12 cellular contexts compared by ENCODE assay signal in the genomic region with DNA sequence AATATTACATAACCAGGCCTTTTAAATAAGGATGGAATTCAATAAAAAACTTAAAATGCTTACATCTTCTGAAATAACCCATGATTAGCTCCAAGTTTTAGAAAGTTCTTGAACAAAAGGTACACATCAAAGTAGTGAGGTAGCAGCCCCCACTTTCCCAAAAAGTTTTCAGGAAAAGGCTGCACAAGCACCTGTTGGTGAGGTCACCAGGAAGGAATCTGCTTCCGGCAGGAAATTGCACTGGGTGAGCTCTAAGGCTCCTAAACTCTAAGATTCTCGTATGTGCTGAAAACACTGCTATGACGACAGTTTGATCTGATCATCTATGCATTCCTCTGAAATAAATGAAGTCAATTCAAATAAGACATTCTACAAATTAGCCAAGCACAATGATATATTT. TPM values are rescaled to one million over a fixed set of nuclear protein-coding genes. Genes with fewer than 3 reads are reported as not detected.
DNase-seq lines count a peak whose midpoint lies in the region; ATAC-seq, FAIRE-seq and TF ChIP-seq lines count a peak whose summit lies in the region.
"Had no signal": no experiment of that assay in that cellular context is flagged by ENCODE, and none has a peak within 500 bp of the region (broad histone marks: within the 10 kb centered on the region; RNA-seq: fewer than 3 reads in every experiment).

No MANE protein-coding gene starts in this region.

- peak; percentile 95 for FAIRE-seq in keratinocyte (lab: Jason Lieb, UNC)
- FAIRE-seq: A204.1 had no signal

- intact Hi-C loops in MCF 10A (cut with micrococcal nuclease) (no loop called here), breast epithelium (cut with DNase I; ENCODE audit: low total_unique reads) (no loop called here), spleen (cut with DNase I; ENCODE audit: low total_unique reads) (no loop called here)

- H3K9me3 ChIP-seq in breast epithelium (no peaks in the 10 kb centered on the region), keratinocyte (ENCODE audit: control insufficient read depth, low read depth, low read length) (no peaks in the 10 kb centered on the region), spleen (no peaks in the 10 kb centered on the region)
- H3K9me3 ChIP-seq: upper lobe of left lung had no signal

- WGBS in spleen, 5 donors: 42 to 66% (median 59%) methylated on average over 3 of the region's 3 CpGs

- peak overlapping the region; percentile 66 for H3K27ac Mint-ChIP-seq in MCF 10A (ENCODE audit: low read depth, unreplicated experiment)
- H3K27ac Mint-ChIP-seq: natural killer cell treated with Interleukin-12 subunit alpha and Interleukin-12 subunit beta and Interleukin-15 and Interleukin-18, amount 100 ng/mL, for 72 hours had no signal

- POLR2A ChIA-PET in MCF 10A (lab: Yijun Ruan, JAX): interaction anchor here (0.9 to 2.0 kb wide), 6 partner anchors 14 to 210 kb away, joined by 3 to 11 read pairs (median 6); no protein-coding TSS in a partner anchor

- H3K4me2 ChIP-seq in keratinocyte (ENCODE audit: control insufficient read depth, extremely low read depth, insufficient read depth, low read depth, low read length): peak overlapping the region; percentile 69

- no peaks in the 10 kb centered on the region for H4K20me1 ChIP-seq in keratinocyte (ENCODE audit: control insufficient read depth, extremely low read depth, insufficient read depth, low read length)

- H3K9me3 Mint-ChIP-seq in MCF 10A (ENCODE audit: unreplicated experiment): no peaks in the 10 kb centered on the region
- H3K9me3 Mint-ChIP-seq: natural killer cell treated with Interleukin-12 subunit alpha and Interleukin-12 subunit beta and Interleukin-15 and Interleukin-18, amount 100 ng/mL, for 72 hours had no signal

- H3K27me3 Mint-ChIP-seq in MCF 10A (ENCODE audit: insufficient read depth, unreplicated experiment): no peaks in the 10 kb centered on the region
- H3K27me3 Mint-ChIP-seq: natural killer cell treated with Interleukin-12 subunit alpha and Interleukin-12 subunit beta and Interleukin-15 and Interleukin-18, amount 100 ng/mL, for 72 hours had no signal

- H3K79me2 ChIP-seq in keratinocyte (ENCODE audit: control insufficient read depth, insufficient read depth, low read length): no peaks in the 10 kb centered on the region

- no peaks in the 10 kb centered on the region for H3K9me1 ChIP-seq in keratinocyte (ENCODE audit: control insufficient read depth, extremely low read depth, insufficient read depth, low read length)

- no peaks in the 10 kb centered on the region for H3K4me1 ChIP-seq in breast epithelium
- H3K4me1 ChIP-seq in keratinocyte (ENCODE audit: control insufficient read depth, extremely low read depth, insufficient read depth, low read length): peaks cover 28% of the 10 kb centered on the region
- H3K4me1 ChIP-seq in spleen: peaks cover 0 to 6% (median 2%) of the 10 kb centered on the region in 6 donors

- no peak overlapping the region for H2AFZ ChIP-seq in keratinocyte (ENCODE audit: control insufficient read depth, low read length)

- CTCF ChIA-PET in MCF 10A (lab: Yijun Ruan, JAX): interaction anchor here (0.6 to 1.3 kb wide), 4 partner anchors 30 to 80 kb away, joined by 3 to 4 read pairs (median 3); no protein-coding TSS in a partner anchor

- TF ChIP-seq POLR2A in breast epithelium (IDR thresholded peaks at IDR 0.05): no peak
- no peak for TF ChIP-seq POLR2A in spleen (IDR thresholded peaks at IDR 0.05)

- H3K4me3 Mint-ChIP-seq in MCF 10A (ENCODE audit: unreplicated experiment): peak overlapping the region; percentile 47
- H3K4me3 Mint-ChIP-seq: natural killer cell treated with Interleukin-12 subunit alpha and Interleukin-12 subunit beta and Interleukin-15 and Interleukin-18, amount 100 ng/mL, for 72 hours had no signal

- H3K27ac ChIP-seq in breast epithelium: no peak overlapping the region
- H3K27ac ChIP-seq in brain microvascular endothelial cell: peak overlapping the region; percentile 75
- H3K27ac ChIP-seq in keratinocyte (ENCODE audit: control insufficient read depth, insufficient read depth, low read length): peak overlapping the region; percentile 82
- peak overlapping the region in 6 of 8 donors; percentile 27 to 57 (median 34) for H3K27ac ChIP-seq in spleen
- H3K27ac ChIP-seq: upper lobe of left lung had no signal

- H3K36me3 Mint-ChIP-seq in MCF 10A (ENCODE audit: insufficient read depth, unreplicated experiment): peaks cover 4% of the 10 kb centered on the region
- H3K36me3 Mint-ChIP-seq: natural killer cell treated with Interleukin-12 subunit alpha and Interleukin-12 subunit beta and Interleukin-15 and Interleukin-18, amount 100 ng/mL, for 72 hours had no signal

- H3K36me3 ChIP-seq in breast epithelium (no peaks in the 10 kb centered on the region), brain microvascular endothelial cell (replicated peaks) (no peaks in the 10 kb centered on the region), keratinocyte (ENCODE audit: control insufficient read depth in 2 of 2, extremely low read depth in 1 of 2, insufficient read depth in 2 of 2, low read length in 2 of 2) (no peaks in the 10 kb centered on the region), spleen (peaks cover 0 to 8% (median 0%) of the 10 kb centered on the region in 6 donors)
- H3K36me3 ChIP-seq: upper lobe of left lung had no signal

- H3K4me3 ChIP-seq in breast epithelium (no peak overlapping the region), brain microvascular endothelial cell (ENCODE audit: low read depth, low read length) (no peak overlapping the region), keratinocyte (ENCODE audit: control insufficient read depth in 2 of 3, extremely low read depth in 1 of 3, insufficient read depth in 2 of 3, low read depth in 1 of 3, low read length in 3 of 3) (peak overlapping the region in 1 of 3 experiments; percentile 23), spleen (no peak overlapping the region)
- H3K4me3 ChIP-seq: upper lobe of left lung had no signal

- peaks cover 26% of the 10 kb centered on the region for H3K4me1 Mint-ChIP-seq in MCF 10A (ENCODE audit: insufficient read depth, unreplicated experiment)

- TF ChIP-seq CTCF in MCF 10A (IDR thresholded peaks at IDR 0.05; ENCODE audit: unreplicated experiment) (no peak), breast epithelium (IDR thresholded peaks at IDR 0.05) (no peak), brain microvascular endothelial cell (IDR thresholded peaks at IDR 0.05; ENCODE audit: low read depth, low read length, missing control alignments) (no peak), keratinocyte (optimal IDR thresholded peaks at IDR 0.05 in 1 of 3, IDR thresholded peaks at IDR 0.05 in 1 of 3, conservative IDR thresholded peaks at IDR 0.05 in 1 of 3; ENCODE audit: extremely low read depth in 1 of 3, insufficient read depth in 2 of 3, low read length in 3 of 3) (no peak), spleen (IDR thresholded peaks at IDR 0.05 in 8 of 11, conservative IDR thresholded peaks at IDR 0.05 in 3 of 11) (no peak)

- peak overlapping the region; percentile 51 for H3K9ac ChIP-seq in keratinocyte (ENCODE audit: control insufficient read depth, extremely low read depth, insufficient read depth, low read length)

- in situ Hi-C loops in brain microvascular endothelial cell (cut with HindIII; ENCODE audit: low pct_ligation_motif_present, low sequenced_read_pairs): no loop called here

- dilution Hi-C loops in keratinocyte (cut with MboI; ENCODE audit: extremely low pct_ligation_motif_present, low sequenced_read_pairs): no loop called here

- DNase-seq in MCF 10A (ENCODE audit: unreplicated experiment) (peak; percentile 58), breast epithelium (ENCODE audit: low spot score in 2 of 2) (no peak), brain microvascular endothelial cell (no peak), keratinocyte (ENCODE audit: low read depth, low spot score) (peak; percentile 42), spleen (no peak), GM19238 (ENCODE audit: insufficient read length, low spot score) (no peak)
- DNase-seq: activated CD4-positive, CD25-positive, alpha-beta regulatory T cell; upper lobe of left lung had no signal

- H3K27me3 ChIP-seq in breast epithelium (no peaks in the 10 kb centered on the region), brain microvascular endothelial cell (replicated peaks) (no peaks in the 10 kb centered on the region), keratinocyte (ENCODE audit: control insufficient read depth, extremely low read depth, insufficient read depth, low read length) (no peaks in the 10 kb centered on the region), spleen (replicated peaks in 1 of 7) (no peaks in the 10 kb centered on the region)
- H3K27me3 ChIP-seq: upper lobe of left lung had no signal

- ATAC-seq in GM19351 (IDR thresholded peaks at IDR 0.05; ENCODE audit: unreplicated experiment) (no peak), GM19452 (IDR thresholded peaks at IDR 0.05; ENCODE audit: unreplicated experiment) (no peak)
- ATAC-seq: natural killer cell treated with Interleukin-12 subunit alpha and Interleukin-12 subunit beta and Interleukin-15 and Interleukin-18, amount 100 ng/mL, for 72 hours had no signal

- no TSS peak for BruUV-seq in MCF 10A (replicated peaks; lab: Mats Ljungman, UMichigan)

RNA-seq across cellular contexts. Expression of a gene that starts 34.3 kb away (rescaled TPM):
- total RNA-seq in MCF 10A (2022): 31.1 and 52.8 TPM in 2 replicates
- total RNA-seq in breast epithelium: 10 to 100 TPM; 14.0 to 29.1 (median 22.0) TPM
- 15.1 to 42.2 TPM (median 21.4 TPM) in 3 replicates for polyA plus RNA-seq in keratinocyte
- polyA plus RNA-seq in keratinocyte (2011; ENCODE audit: low read depth): 15.9 TPM
- polyA plus RNA-seq in keratinocyte (2011; cell fraction: cytosol; rRNA removed): 36.9 and 45.8 TPM in 2 replicates
- 22.8 and 32.2 TPM in 2 replicates for polyA plus RNA-seq in keratinocyte (2011; cell fraction: nucleus; rRNA removed)
- polyA plus RNA-seq in keratinocyte (2012; ENCODE audit: low replicate concordance): 15.3 and 31.8 TPM in 2 replicates
- 53.7 to 71.5 TPM (median 57.7 TPM) in 3 replicates for polyA minus RNA-seq in keratinocyte
- polyA minus RNA-seq in keratinocyte (2011; cell fraction: cytosol; rRNA and poly(A)+ RNA removed): 68.7 TPM
- polyA minus RNA-seq in keratinocyte (2011; cell fraction: nucleus; rRNA and poly(A)+ RNA removed): 20.9 and 50.6 TPM in 2 replicates
- total RNA-seq in spleen: 10 to 100 TPM; 54.1 to 98.4 (median 64.7) TPM
- 10 to 100 TPM in 1 of 3 donors, 1 to 10 TPM in 2; 6.6 to 16.0 (median 6.7) TPM for polyA plus RNA-seq in spleen

Comparison
In these comparisons a context has a peak if more than half of its experiments do, and no peak if none do; other contexts are left out.
1. DNase-seq: peak in MCF 10A (single experiment) and keratinocyte (single experiment); none in breast epithelium (0 of 2), brain microvascular endothelial cell (single experiment), spleen (single experiment) and GM19238 (single experiment).
2. H3K27ac ChIP-seq: peak in brain microvascular endothelial cell (single experiment), keratinocyte (single experiment) and spleen (6 of 8); none in breast epithelium (0 of 2).